ENCODE assay signal across 1 cellular context in genomic region chr22:45008853-45009751, GRCh38.
TF ChIP-seq lines count a peak whose summit lies in the region.

No MANE protein-coding gene starts in this region.

TF ChIP-seq in H1, 55 proteins besides CTCF, POLR2A, EP300 and RAD21:
- TF ChIP-seq SIRT6 (IDR thresholded peaks at IDR 0.05; ENCODE audit: low read length) (no peak), POLR2AphosphoS5 (IDR thresholded peaks at IDR 0.05; ENCODE audit: low read depth, low read length) (peak; percentile 13; the same call in 1 of the 2 replicates), BACH1 (IDR thresholded peaks at IDR 0.05; ENCODE audit: low read length) (peak; percentile 16; the same call in 1 of the 2 replicates), ASH2L (IDR thresholded peaks at IDR 0.05; ENCODE audit: low read length) (peak; percentile 35), SIN3A (conservative IDR thresholded peaks at IDR 0.05 in 1 of 2, IDR thresholded peaks at IDR 0.05 in 1 of 2; ENCODE audit: low read depth in 1 of 2, low read length in 2 of 2) (peak in 1 of 2 experiments; percentile 22; a peak in 1 of 4 replicates), TCF12 (IDR thresholded peaks at IDR 0.05; ENCODE audit: low read depth, low read length) (no peak), TAF7 (optimal IDR thresholded peaks at IDR 0.05; ENCODE audit: borderline replicate concordance, low read depth, low read length) (peak; percentile 28), EZH2 (IDR thresholded peaks at IDR 0.05; ENCODE audit: low read depth, low read length, severe bottlenecking) (no peak), HDAC2 (IDR thresholded peaks at IDR 0.05; ENCODE audit: borderline replicate concordance in 1 of 2, low read depth in 2 of 2, low read length in 2 of 2) (0 out of 4 replicates have a peak, but pooled peaks of 1 of the 2 experiments have one; percentile 20), ZNF274 (IDR thresholded peaks at IDR 0.05; ENCODE audit: borderline replicate concordance, extremely low read depth, low read length) (no peak), USF2 (IDR thresholded peaks at IDR 0.05; ENCODE audit: low read length) (no peak), PHF8 (conservative IDR thresholded peaks at IDR 0.05; ENCODE audit: low read depth, low read length) (peak; percentile 12; the same call in 1 of the 2 replicates)
TF ChIP-seq in H1: peak in this region for 7.
